ENCODE assay signal across 8 cellular contexts in genomic region chr22:36352775-36353507, GRCh38. TPM values are rescaled to one million over a fixed set of nuclear protein-coding genes. Genes with fewer than 3 reads are reported as not detected.
DNase-seq lines count a peak whose midpoint lies in the region; ATAC-seq, FAIRE-seq and TF ChIP-seq lines count a peak whose summit lies in the region.

No MANE protein-coding gene starts in this region.

- H3K9me1 ChIP-seq in keratinocyte (ENCODE audit: control insufficient read depth, extremely low read depth, insufficient read depth, low read length), result peaks cover 18% of the 10 kb centered on the region

- no peak overlapping the region for H2AFZ ChIP-seq in keratinocyte (ENCODE audit: control insufficient read depth, low read length)

- H3K79me2 ChIP-seq in keratinocyte (ENCODE audit: control insufficient read depth, insufficient read depth, low read length), result peaks cover 98% of the 10 kb centered on the region

- no peak for TF ChIP-seq CTCF in LNCaP clone FGC (IDR thresholded peaks at IDR 0.05; ENCODE audit: control insufficient read depth, extremely low read depth, insufficient read depth)
- TF ChIP-seq CTCF in keratinocyte (optimal IDR thresholded peaks at IDR 0.05 in 1 of 3, IDR thresholded peaks at IDR 0.05 in 1 of 3, conservative IDR thresholded peaks at IDR 0.05 in 1 of 3; ENCODE audit: extremely low read depth in 1 of 3, insufficient read depth in 2 of 3, low read length in 3 of 3), result no peak

- peaks cover 63% of the 10 kb centered on the region for H3K4me1 ChIP-seq in keratinocyte (ENCODE audit: control insufficient read depth, extremely low read depth, insufficient read depth, low read length)

- peaks cover 0 to 41% of the 10 kb centered on the region in 2 donors for H3K36me3 Mint-ChIP-seq in activated naive CD4-positive, alpha-beta T cell treated with anti-CD3 and anti-CD28 coated beads, Interleukin-2, amount 50 U/mL, for 72 hours

- H3K36me3 ChIP-seq in keratinocyte (ENCODE audit: control insufficient read depth in 2 of 2, extremely low read depth in 1 of 2, insufficient read depth in 2 of 2, low read length in 2 of 2), result peaks cover 24 to 56% of the 10 kb centered on the region in 2 experiments

- H3K9me3 Mint-ChIP-seq in activated naive CD4-positive, alpha-beta T cell treated with anti-CD3 and anti-CD28 coated beads, Interleukin-2, amount 50 U/mL, for 72 hours, result no peaks in the 10 kb centered on the region

- H3K4me3 ChIP-seq in LNCaP clone FGC (ENCODE audit: low read depth, low read length) (peak overlapping the region; percentile 37), keratinocyte (ENCODE audit: control insufficient read depth in 2 of 3, extremely low read depth in 1 of 3, insufficient read depth in 2 of 3, low read depth in 1 of 3, low read length in 3 of 3) (peak overlapping the region in 1 of 3 experiments; percentile 34)

- DNase-seq in LNCaP clone FGC (ENCODE audit: low read depth), result no peak
- DNase-seq in activated naive CD4-positive, alpha-beta T cell treated with anti-CD3 and anti-CD28 coated beads, Interleukin-2, amount 50 U/mL, for 72 hours (ENCODE audit: low spot score in 2 of 2), result no peak
- no peak for DNase-seq in keratinocyte (ENCODE audit: low read depth, low spot score)
- DNase-seq in stimulated activated naive CD4-positive, alpha-beta T cell (lab: John Stamatoyannopoulos, UW), result peak in 4 of 6 experiments; percentile 44 to 78 (median 64)
- DNase-seq in middle frontal gyrus (ENCODE audit: extremely low spot score, low spot score), result no peak
- DNase-seq in Ammon's horn (ENCODE audit: low spot score), result no peak

- peaks cover 84% of the 10 kb centered on the region for H4K20me1 ChIP-seq in keratinocyte (ENCODE audit: control insufficient read depth, extremely low read depth, insufficient read depth, low read length)

- H3K27ac Mint-ChIP-seq in activated naive CD4-positive, alpha-beta T cell treated with anti-CD3 and anti-CD28 coated beads, Interleukin-2, amount 50 U/mL, for 72 hours, result peak overlapping the region; percentile 87 to 92

- no peaks in the 10 kb centered on the region for H3K9me3 ChIP-seq in keratinocyte (ENCODE audit: control insufficient read depth, low read depth, low read length)

- peak overlapping the region; percentile 69 for H3K27ac ChIP-seq in keratinocyte (ENCODE audit: control insufficient read depth, insufficient read depth, low read length)

- H3K4me2 ChIP-seq in keratinocyte (ENCODE audit: control insufficient read depth, extremely low read depth, insufficient read depth, low read depth, low read length), result peak overlapping the region; percentile 50

- no peaks in the 10 kb centered on the region for H3K27me3 ChIP-seq in keratinocyte (ENCODE audit: control insufficient read depth, extremely low read depth, insufficient read depth, low read length)

- no peak for FAIRE-seq in keratinocyte (lab: Jason Lieb, UNC)

- H3K9ac ChIP-seq in keratinocyte (ENCODE audit: control insufficient read depth, extremely low read depth, insufficient read depth, low read length), result peak overlapping the region; percentile 49

- dilution Hi-C loops in keratinocyte (cut with MboI; ENCODE audit: extremely low pct_ligation_motif_present, low sequenced_read_pairs), result no loop called here

- ATAC-seq in activated naive CD4-positive, alpha-beta T cell treated with anti-CD3 and anti-CD28 coated beads, Interleukin-2, amount 50 U/mL, for 72 hours, result peak; percentile 33 to 50
- ATAC-seq in HG03439 (IDR thresholded peaks at IDR 0.05; ENCODE audit: unreplicated experiment), result no peak
- no peak for ATAC-seq in HG03469 (IDR thresholded peaks at IDR 0.05; ENCODE audit: unreplicated experiment)

RNA-seq across cellular contexts. Expression of gene MYH9, which starts 34.8 kb away (rescaled TPM):
- total RNA-seq in activated naive CD4-positive, alpha-beta T cell treated with anti-CD3 and anti-CD28 coated beads, Interleukin-2, amount 50 U/mL, for 72 hours, result 100 to 1,000 TPM; 521 to 691 TPM
- 277 to 489 TPM (median 351 TPM) in 3 replicates for polyA plus RNA-seq in keratinocyte
- 526 TPM for polyA plus RNA-seq in keratinocyte (2011; ENCODE audit: low read depth)
- polyA plus RNA-seq in keratinocyte (2011; cell fraction: cytosol; rRNA removed), result 357 and 388 TPM in 2 replicates
- polyA plus RNA-seq in keratinocyte (2011; cell fraction: nucleus; rRNA removed), result 864 and 995 TPM in 2 replicates
- polyA plus RNA-seq in keratinocyte (2012; ENCODE audit: low replicate concordance), result 168 and 903 TPM in 2 replicates
- 752 to 1,882 TPM (median 1,066 TPM) in 3 replicates for polyA minus RNA-seq in keratinocyte
- polyA minus RNA-seq in keratinocyte (2011; cell fraction: cytosol; rRNA and poly(A)+ RNA removed), result 461 TPM
- 623 and 1,627 TPM in 2 replicates for polyA minus RNA-seq in keratinocyte (2011; cell fraction: nucleus; rRNA and poly(A)+ RNA removed)

Comparison
In these comparisons a context has a peak if more than half of its experiments do, and no peak if none do; other contexts are left out.
1. DNase-seq: peak in stimulated activated naive CD4-positive, alpha-beta T cell (4 of 6); none in LNCaP clone FGC (single experiment), activated naive CD4-positive, alpha-beta T cell treated with anti-CD3 and anti-CD28 coated beads, Interleukin-2, amount 50 U/mL, for 72 hours (0 of 2), keratinocyte (single experiment), middle frontal gyrus (single experiment) and Ammon's horn (single experiment).
2. ATAC-seq: peak in activated naive CD4-positive, alpha-beta T cell treated with anti-CD3 and anti-CD28 coated beads, Interleukin-2, amount 50 U/mL, for 72 hours (2 of 2); none in HG03439 (single experiment) and HG03469 (single experiment).